1 cellular context compared by ENCODE assay signal in the genomic region with DNA sequence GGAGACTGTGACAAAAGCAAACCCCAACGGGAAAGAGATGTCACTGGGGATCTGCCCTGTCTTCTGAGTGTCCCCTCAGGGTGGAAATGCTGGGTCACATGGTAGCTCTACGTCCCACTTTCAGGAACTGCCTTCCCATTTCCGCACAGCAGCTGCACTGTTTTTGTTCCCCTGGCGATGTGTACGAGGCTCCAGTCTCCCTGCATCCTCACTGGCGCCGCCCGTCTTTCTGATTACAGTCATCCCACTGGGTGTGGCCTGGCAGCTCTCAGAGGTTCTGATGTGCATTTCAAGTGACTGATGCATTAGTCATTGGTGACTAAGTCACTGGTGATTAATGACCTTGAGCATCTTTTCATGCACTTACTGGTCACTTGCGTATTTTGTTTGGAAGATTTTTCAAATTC.
TF ChIP-seq lines count a peak whose summit lies in the region.

No MANE protein-coding gene starts in this region.

TF ChIP-seq in HEK293, 187 proteins besides CTCF, POLR2A, EP300 and RAD21 (continued from another document and continues in another):
- TF ChIP-seq KLF10 (tag by site-specific recombination; IDR thresholded peaks at IDR 0.05) (peak; percentile 41; the same call in 1 of the 2 replicates), ZNF621 (tag by site-specific recombination; IDR thresholded peaks at IDR 0.05) (no peak), ZBTB7A (tag by site-specific recombination; IDR thresholded peaks at IDR 0.05; ENCODE audit: low read depth) (no peak), ZNF157 (tag by site-specific recombination; IDR thresholded peaks at IDR 0.05) (no peak), HOXA7 (CRISPR knock-in tag; IDR thresholded peaks at IDR 0.05; ENCODE audit: borderline replicate concordance) (no peak), ZNF555 (tag by site-specific recombination; conservative IDR thresholded peaks at IDR 0.05) (no peak), ZNF791 (tag by site-specific recombination; IDR thresholded peaks at IDR 0.05) (no peak), ZIC2 (tag by site-specific recombination; IDR thresholded peaks at IDR 0.05) (no peak), WT1 (tag by site-specific recombination; IDR thresholded peaks at IDR 0.05) (no peak), ZNF335 (tag by site-specific recombination; conservative IDR thresholded peaks at IDR 0.05) (no peak), IKZF3 (tag by site-specific recombination; IDR thresholded peaks at IDR 0.05) (no peak), ZNF202 (tag by site-specific recombination; IDR thresholded peaks at IDR 0.05; ENCODE audit: borderline replicate concordance) (no peak), ZBTB1 (tag by site-specific recombination; IDR thresholded peaks at IDR 0.05) (no peak), ZNF354C (tag by site-specific recombination; IDR thresholded peaks at IDR 0.05; ENCODE audit: borderline replicate concordance, low read depth) (no peak), ZNF664 (tag by site-specific recombination; IDR thresholded peaks at IDR 0.05) (no peak), ZNF585B (tag by site-specific recombination; IDR thresholded peaks at IDR 0.05) (no peak), GLIS2 (tag by site-specific recombination; IDR thresholded peaks at IDR 0.05) (no peak), ZNF341 (tag by site-specific recombination; IDR thresholded peaks at IDR 0.05; ENCODE audit: low read depth) (no peak), ZXDB (tag by site-specific recombination; IDR thresholded peaks at IDR 0.05) (no peak), ZNF350 (tag by site-specific recombination; IDR thresholded peaks at IDR 0.05) (no peak), ZNF549 (tag by site-specific recombination; IDR thresholded peaks at IDR 0.05) (no peak), SP3 (tag by site-specific recombination; IDR thresholded peaks at IDR 0.05) (no peak), ZNF19 (tag by site-specific recombination; IDR thresholded peaks at IDR 0.05; ENCODE audit: low read depth) (no peak), ZNF707 (tag by site-specific recombination; IDR thresholded peaks at IDR 0.05) (no peak), ZNF830 (tag by site-specific recombination; IDR thresholded peaks at IDR 0.05; ENCODE audit: low read depth) (no peak), MZF1 (tag by site-specific recombination; IDR thresholded peaks at IDR 0.05; ENCODE audit: borderline replicate concordance) (no peak), SCRT2 (tag by site-specific recombination; IDR thresholded peaks at IDR 0.05) (no peak), ZNF394 (tag by site-specific recombination; IDR thresholded peaks at IDR 0.05; ENCODE audit: borderline replicate concordance) (peak; percentile 28; the same call in 1 of the 2 replicates), ZNF211 (tag by site-specific recombination; IDR thresholded peaks at IDR 0.05; ENCODE audit: low read depth) (no peak), MEIS1 (CRISPR knock-in tag; IDR thresholded peaks at IDR 0.05; ENCODE audit: borderline replicate concordance) (peak; percentile 78; the same call in 1 of the 2 replicates), SETDB1 (IDR thresholded peaks at IDR 0.05; ENCODE audit: insufficient read length, low read length) (no peak), ZNF239 (tag by site-specific recombination; IDR thresholded peaks at IDR 0.05) (no peak), ZNF302 (tag by site-specific recombination; IDR thresholded peaks at IDR 0.05; ENCODE audit: low read depth) (no peak), TRIM28 (IDR thresholded peaks at IDR 0.05; ENCODE audit: borderline replicate concordance, low read length) (no peak), ZNF544 (tag by site-specific recombination; IDR thresholded peaks at IDR 0.05) (no peak), ZNF626 (tag by site-specific recombination; IDR thresholded peaks at IDR 0.05) (no peak), HOXC10 (CRISPR knock-in tag; IDR thresholded peaks at IDR 0.05) (no peak), KLF9 (tag by site-specific recombination; IDR thresholded peaks at IDR 0.05; ENCODE audit: low read depth) (peak; percentile 61)
- TF ChIP-seq, protein P1, sequence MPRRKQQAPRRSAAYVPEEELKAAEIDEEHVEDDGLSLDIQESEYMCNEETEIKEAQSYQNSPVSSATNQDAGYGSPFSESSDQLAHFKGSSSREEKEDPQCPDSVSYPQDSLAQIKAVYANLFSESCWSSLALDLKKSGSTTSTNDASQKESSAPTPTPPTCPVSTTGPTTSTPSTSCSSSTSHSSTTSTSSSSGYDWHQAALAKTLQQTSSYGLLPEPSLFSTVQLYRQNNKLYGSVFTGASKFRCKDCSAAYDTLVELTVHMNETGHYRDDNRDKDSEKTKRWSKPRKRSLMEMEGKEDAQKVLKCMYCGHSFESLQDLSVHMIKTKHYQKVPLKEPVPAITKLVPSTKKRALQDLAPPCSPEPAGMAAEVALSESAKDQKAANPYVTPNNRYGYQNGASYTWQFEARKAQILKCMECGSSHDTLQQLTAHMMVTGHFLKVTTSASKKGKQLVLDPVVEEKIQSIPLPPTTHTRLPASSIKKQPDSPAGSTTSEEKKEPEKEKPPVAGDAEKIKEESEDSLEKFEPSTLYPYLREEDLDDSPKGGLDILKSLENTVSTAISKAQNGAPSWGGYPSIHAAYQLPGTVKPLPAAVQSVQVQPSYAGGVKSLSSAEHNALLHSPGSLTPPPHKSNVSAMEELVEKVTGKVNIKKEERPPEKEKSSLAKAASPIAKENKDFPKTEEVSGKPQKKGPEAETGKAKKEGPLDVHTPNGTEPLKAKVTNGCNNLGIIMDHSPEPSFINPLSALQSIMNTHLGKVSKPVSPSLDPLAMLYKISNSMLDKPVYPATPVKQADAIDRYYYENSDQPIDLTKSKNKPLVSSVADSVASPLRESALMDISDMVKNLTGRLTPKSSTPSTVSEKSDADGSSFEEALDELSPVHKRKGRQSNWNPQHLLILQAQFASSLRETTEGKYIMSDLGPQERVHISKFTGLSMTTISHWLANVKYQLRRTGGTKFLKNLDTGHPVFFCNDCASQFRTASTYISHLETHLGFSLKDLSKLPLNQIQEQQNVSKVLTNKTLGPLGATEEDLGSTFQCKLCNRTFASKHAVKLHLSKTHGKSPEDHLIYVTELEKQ (tag by site-specific recombination; IDR thresholded peaks at IDR 0.05; ENCODE audit: borderline replicate concordance), result peak; percentile 79; the same call in 1 of the 2 replicates
- TF ChIP-seq, protein P2, sequence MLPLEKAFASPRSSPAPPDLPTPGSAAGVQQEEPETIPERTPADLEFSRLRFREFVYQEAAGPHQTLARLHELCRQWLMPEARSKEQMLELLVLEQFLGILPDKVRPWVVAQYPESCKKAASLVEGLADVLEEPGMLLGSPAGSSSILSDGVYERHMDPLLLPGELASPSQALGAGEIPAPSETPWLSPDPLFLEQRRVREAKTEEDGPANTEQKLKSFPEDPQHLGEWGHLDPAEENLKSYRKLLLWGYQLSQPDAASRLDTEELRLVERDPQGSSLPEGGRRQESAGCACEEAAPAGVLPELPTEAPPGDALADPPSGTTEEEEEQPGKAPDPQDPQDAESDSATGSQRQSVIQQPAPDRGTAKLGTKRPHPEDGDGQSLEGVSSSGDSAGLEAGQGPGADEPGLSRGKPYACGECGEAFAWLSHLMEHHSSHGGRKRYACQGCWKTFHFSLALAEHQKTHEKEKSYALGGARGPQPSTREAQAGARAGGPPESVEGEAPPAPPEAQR (tag by site-specific recombination; IDR thresholded peaks at IDR 0.05), result no peak
- TF ChIP-seq, protein P3, sequence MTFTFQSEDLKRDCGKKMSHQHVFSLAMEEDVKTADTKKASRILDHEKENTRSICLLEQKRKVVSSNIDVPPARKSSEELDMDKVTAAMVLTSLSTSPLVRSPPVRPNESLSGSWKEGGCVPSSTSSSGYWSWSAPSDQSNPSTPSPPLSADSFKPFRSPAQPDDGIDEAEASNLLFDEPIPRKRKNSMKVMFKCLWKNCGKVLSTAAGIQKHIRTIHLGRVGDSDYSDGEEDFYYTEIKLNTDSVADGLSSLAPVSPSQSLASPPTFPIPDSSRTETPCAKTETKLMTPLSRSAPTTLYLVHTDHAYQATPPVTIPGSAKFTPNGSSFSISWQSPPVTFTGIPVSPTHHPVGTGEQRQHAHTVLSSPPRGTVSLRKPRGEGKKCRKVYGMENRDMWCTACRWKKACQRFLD (tag by site-specific recombination; IDR thresholded peaks at IDR 0.05), result no peak
- TF ChIP-seq, protein P4, sequence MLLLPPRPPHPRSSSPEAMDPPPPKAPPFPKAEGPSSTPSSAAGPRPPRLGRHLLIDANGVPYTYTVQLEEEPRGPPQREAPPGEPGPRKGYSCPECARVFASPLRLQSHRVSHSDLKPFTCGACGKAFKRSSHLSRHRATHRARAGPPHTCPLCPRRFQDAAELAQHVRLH (tag by site-specific recombination; IDR thresholded peaks at IDR 0.05), result no peak
- TF ChIP-seq, protein P5, sequence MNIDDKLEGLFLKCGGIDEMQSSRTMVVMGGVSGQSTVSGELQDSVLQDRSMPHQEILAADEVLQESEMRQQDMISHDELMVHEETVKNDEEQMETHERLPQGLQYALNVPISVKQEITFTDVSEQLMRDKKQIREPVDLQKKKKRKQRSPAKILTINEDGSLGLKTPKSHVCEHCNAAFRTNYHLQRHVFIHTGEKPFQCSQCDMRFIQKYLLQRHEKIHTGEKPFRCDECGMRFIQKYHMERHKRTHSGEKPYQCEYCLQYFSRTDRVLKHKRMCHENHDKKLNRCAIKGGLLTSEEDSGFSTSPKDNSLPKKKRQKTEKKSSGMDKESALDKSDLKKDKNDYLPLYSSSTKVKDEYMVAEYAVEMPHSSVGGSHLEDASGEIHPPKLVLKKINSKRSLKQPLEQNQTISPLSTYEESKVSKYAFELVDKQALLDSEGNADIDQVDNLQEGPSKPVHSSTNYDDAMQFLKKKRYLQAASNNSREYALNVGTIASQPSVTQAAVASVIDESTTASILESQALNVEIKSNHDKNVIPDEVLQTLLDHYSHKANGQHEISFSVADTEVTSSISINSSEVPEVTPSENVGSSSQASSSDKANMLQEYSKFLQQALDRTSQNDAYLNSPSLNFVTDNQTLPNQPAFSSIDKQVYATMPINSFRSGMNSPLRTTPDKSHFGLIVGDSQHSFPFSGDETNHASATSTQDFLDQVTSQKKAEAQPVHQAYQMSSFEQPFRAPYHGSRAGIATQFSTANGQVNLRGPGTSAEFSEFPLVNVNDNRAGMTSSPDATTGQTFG (tag by site-specific recombination; IDR thresholded peaks at IDR 0.05; ENCODE audit: borderline replicate concordance), result no peak
- TF ChIP-seq, protein P6, sequence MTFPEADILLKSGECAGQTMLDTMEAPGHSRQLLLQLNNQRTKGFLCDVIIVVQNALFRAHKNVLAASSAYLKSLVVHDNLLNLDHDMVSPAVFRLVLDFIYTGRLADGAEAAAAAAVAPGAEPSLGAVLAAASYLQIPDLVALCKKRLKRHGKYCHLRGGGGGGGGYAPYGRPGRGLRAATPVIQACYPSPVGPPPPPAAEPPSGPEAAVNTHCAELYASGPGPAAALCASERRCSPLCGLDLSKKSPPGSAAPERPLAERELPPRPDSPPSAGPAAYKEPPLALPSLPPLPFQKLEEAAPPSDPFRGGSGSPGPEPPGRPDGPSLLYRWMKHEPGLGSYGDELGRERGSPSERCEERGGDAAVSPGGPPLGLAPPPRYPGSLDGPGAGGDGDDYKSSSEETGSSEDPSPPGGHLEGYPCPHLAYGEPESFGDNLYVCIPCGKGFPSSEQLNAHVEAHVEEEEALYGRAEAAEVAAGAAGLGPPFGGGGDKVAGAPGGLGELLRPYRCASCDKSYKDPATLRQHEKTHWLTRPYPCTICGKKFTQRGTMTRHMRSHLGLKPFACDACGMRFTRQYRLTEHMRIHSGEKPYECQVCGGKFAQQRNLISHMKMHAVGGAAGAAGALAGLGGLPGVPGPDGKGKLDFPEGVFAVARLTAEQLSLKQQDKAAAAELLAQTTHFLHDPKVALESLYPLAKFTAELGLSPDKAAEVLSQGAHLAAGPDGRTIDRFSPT (tag by site-specific recombination; IDR thresholded peaks at IDR 0.05), result peak; percentile 80
- TF ChIP-seq, protein P7, sequence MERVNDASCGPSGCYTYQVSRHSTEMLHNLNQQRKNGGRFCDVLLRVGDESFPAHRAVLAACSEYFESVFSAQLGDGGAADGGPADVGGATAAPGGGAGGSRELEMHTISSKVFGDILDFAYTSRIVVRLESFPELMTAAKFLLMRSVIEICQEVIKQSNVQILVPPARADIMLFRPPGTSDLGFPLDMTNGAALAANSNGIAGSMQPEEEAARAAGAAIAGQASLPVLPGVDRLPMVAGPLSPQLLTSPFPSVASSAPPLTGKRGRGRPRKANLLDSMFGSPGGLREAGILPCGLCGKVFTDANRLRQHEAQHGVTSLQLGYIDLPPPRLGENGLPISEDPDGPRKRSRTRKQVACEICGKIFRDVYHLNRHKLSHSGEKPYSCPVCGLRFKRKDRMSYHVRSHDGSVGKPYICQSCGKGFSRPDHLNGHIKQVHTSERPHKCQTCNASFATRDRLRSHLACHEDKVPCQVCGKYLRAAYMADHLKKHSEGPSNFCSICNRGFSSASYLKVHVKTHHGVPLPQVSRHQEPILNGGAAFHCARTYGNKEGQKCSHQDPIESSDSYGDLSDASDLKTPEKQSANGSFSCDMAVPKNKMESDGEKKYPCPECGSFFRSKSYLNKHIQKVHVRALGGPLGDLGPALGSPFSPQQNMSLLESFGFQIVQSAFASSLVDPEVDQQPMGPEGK (tag by site-specific recombination; IDR thresholded peaks at IDR 0.05), result no peak
- TF ChIP-seq, protein P8, sequence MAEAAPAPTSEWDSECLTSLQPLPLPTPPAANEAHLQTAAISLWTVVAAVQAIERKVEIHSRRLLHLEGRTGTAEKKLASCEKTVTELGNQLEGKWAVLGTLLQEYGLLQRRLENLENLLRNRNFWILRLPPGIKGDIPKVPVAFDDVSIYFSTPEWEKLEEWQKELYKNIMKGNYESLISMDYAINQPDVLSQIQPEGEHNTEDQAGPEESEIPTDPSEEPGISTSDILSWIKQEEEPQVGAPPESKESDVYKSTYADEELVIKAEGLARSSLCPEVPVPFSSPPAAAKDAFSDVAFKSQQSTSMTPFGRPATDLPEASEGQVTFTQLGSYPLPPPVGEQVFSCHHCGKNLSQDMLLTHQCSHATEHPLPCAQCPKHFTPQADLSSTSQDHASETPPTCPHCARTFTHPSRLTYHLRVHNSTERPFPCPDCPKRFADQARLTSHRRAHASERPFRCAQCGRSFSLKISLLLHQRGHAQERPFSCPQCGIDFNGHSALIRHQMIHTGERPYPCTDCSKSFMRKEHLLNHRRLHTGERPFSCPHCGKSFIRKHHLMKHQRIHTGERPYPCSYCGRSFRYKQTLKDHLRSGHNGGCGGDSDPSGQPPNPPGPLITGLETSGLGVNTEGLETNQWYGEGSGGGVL (tag by site-specific recombination; IDR thresholded peaks at IDR 0.05), result no peak
- TF ChIP-seq, protein P9, sequence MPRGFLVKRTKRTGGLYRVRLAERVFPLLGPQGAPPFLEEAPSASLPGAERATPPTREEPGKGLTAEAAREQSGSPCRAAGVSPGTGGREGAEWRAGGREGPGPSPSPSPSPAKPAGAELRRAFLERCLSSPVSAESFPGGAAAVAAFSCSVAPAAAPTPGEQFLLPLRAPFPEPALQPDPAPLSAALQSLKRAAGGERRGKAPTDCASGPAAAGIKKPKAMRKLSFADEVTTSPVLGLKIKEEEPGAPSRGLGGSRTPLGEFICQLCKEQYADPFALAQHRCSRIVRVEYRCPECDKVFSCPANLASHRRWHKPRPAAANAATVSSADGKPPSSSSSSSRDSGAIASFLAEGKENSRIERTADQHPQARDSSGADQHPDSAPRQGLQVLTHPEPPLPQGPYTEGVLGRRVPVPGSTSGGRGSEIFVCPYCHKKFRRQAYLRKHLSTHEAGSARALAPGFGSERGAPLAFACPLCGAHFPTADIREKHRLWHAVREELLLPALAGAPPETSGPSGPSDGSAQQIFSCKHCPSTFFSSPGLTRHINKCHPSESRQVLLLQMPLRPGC (tag by site-specific recombination; IDR thresholded peaks at IDR 0.05), result no peak
